ENCODE assay signal across 8 cellular contexts in genomic region chr11:64652586-64653387, GRCh38.
A peak's percentile ranks its signal among the peaks of the same experiment; 100 is the strongest.
DNase-seq lines count a peak whose midpoint lies in the region; ATAC-seq and TF ChIP-seq lines count a peak whose summit lies in the region.

No MANE protein-coding gene starts in this region.

- peak; percentile 8 for DNase-seq in AG09309 (ENCODE audit: low read depth)
- peak; percentile 55 for DNase-seq in H4 (ENCODE audit: low spot score)
- DNase-seq in NCI-H446 treated with DMSO at 0.1 percent for 48 hours (lab: John Stamatoyannopoulos, UW) = peak; percentile 22
- DNase-seq in activated CD4-positive, alpha-beta T cell treated with anti-CD3 and anti-CD28 coated beads, Interleukin-2, amount 50 U/mL, for 1 hour = peak; percentile 72
- DNase-seq in dermis blood vessel endothelial cell = peak; percentile 84
- peak; percentile 67 for DNase-seq in lower lobe of right lung
- peak; percentile 30 for DNase-seq in stimulated activated CD8-positive, alpha-beta memory T cell treated with anti-CD3 and anti-CD28 coated beads, Interleukin-12 subunit alpha, Interleukin-12 subunit beta, amount 100 ng/mL, for 24 hours (ENCODE audit: extremely low read depth)

- intact Hi-C loops in lower lobe of right lung (cut with DNase I) = loop anchor here (5.0 kb wide), 1 partner anchor 100 kb away; no protein-coding TSS in a partner anchor

- no peak overlapping the region for H3K27ac ChIP-seq in lower lobe of right lung

- no peaks in the 10 kb centered on the region for H3K36me3 ChIP-seq in lower lobe of right lung

- ATAC-seq in lower lobe of right lung (peak; percentile 66 to 80), HG03571 (IDR thresholded peaks at IDR 0.05; ENCODE audit: unreplicated experiment) (no peak)

- no peaks in the 10 kb centered on the region for H3K9me3 ChIP-seq in lower lobe of right lung

- H3K4me3 ChIP-seq in AG09309 (ENCODE audit: control insufficient read depth, low read depth, low read length) (no peak overlapping the region), lower lobe of right lung (no peak overlapping the region)

- peaks cover 4% of the 10 kb centered on the region for H3K27me3 ChIP-seq in lower lobe of right lung (ENCODE audit: low read depth)

- H3K4me1 ChIP-seq in lower lobe of right lung = peaks cover 26% of the 10 kb centered on the region

- TF ChIP-seq CTCF in AG09309 (IDR thresholded peaks at IDR 0.05; ENCODE audit: control insufficient read depth, insufficient read depth, low read depth, low read length, missing control alignments) (peak; percentile 98), lower lobe of right lung (IDR thresholded peaks at IDR 0.05) (peak; percentile 79)

Comparison
In these comparisons a context has a peak if more than half of its experiments do, and no peak if none do; other contexts are left out.
1. DNase-seq: peak in every context shown above with its lines; median percentile 84 in dermis blood vessel endothelial cell; 72 in activated CD4-positive, alpha-beta T cell treated with anti-CD3 and anti-CD28 coated beads, Interleukin-2, amount 50 U/mL, for 1 hour; 67 in lower lobe of right lung; 55 in H4; 30 in stimulated activated CD8-positive, alpha-beta memory T cell treated with anti-CD3 and anti-CD28 coated beads, Interleukin-12 subunit alpha, Interleukin-12 subunit beta, amount 100 ng/mL, for 24 hours; 22 in NCI-H446 treated with DMSO at 0.1 percent for 48 hours; 8 in AG09309.